ENCODE assay signal across 9 cellular contexts in genomic region chrY:7274410-7274913, GRCh38.
DNase-seq lines count a peak whose midpoint lies in the region; ATAC-seq and TF ChIP-seq lines count a peak whose summit lies in the region.
"Had no signal": no experiment of that assay in that cellular context is flagged by ENCODE, and none has a peak within 500 bp of the region (broad histone marks: within the 10 kb centered on the region; RNA-seq: fewer than 3 reads in every experiment).

No MANE protein-coding gene starts in this region.

- H2BK5ac ChIP-seq in neuronal stem cell (ENCODE audit: low read length), result no peak overlapping the region

- no peak overlapping the region for H3K23ac ChIP-seq in neuronal stem cell (ENCODE audit: low read depth, low read length, poor library complexity)

- no peak overlapping the region for H2AFZ ChIP-seq in neuronal stem cell (ENCODE audit: low read length)
- H2AFZ ChIP-seq in PC-3 (ENCODE audit: low read length), result no peak overlapping the region

- H3K79me2 ChIP-seq in PC-3 (ENCODE audit: low read length), result no peaks in the 10 kb centered on the region

- H4K20me1 ChIP-seq in PC-3 (ENCODE audit: low read length), result no peaks in the 10 kb centered on the region

- H3K36me3 ChIP-seq in neuronal stem cell (replicated peaks in 1 of 2; ENCODE audit: control insufficient read depth in 2 of 2, insufficient read depth in 2 of 2, low read length in 2 of 2), result no peaks in the 10 kb centered on the region
- H3K36me3 ChIP-seq in PC-3 (ENCODE audit: low read depth, low read length), result no peaks in the 10 kb centered on the region

- H4K8ac ChIP-seq in neuronal stem cell (ENCODE audit: low read depth, low read length), result no peak overlapping the region

- WGBS in neuronal stem cell (ENCODE audit: extremely low coverage in 2 of 2, insufficient read length in 2 of 2, insufficient replicate concordance in 1 of 2), 2 donors, result no CpG with 5 or more reads among the region's 48 CpGs

- no peak overlapping the region for H2BK12ac ChIP-seq in neuronal stem cell (ENCODE audit: low read length)

- no peak overlapping the region for H3K14ac ChIP-seq in neuronal stem cell (ENCODE audit: low read length)

- H3K4me2 ChIP-seq in neuronal stem cell (ENCODE audit: insufficient read depth, low read length, poor library complexity, severe bottlenecking) (peak overlapping the region; percentile 54), PC-3 (ENCODE audit: low read length) (no peak overlapping the region)
- H3K4me2 ChIP-seq: SK-N-SH had no signal

- H3K9me2 ChIP-seq in PC-3 (replicated peaks; ENCODE audit: low read length), result no peaks in the 10 kb centered on the region
- H3K9me2 ChIP-seq: SK-N-SH had no signal

- no peak overlapping the region for H2BK120ac ChIP-seq in neuronal stem cell (ENCODE audit: low read depth, low read length)

- H3K9me3 ChIP-seq in neuronal stem cell (replicated peaks in 1 of 2; ENCODE audit: control insufficient read depth in 2 of 2, insufficient read depth in 1 of 2, low read depth in 1 of 2, low read length in 2 of 2) (no peaks in the 10 kb centered on the region), PC-3 (ENCODE audit: low read length) (no peaks in the 10 kb centered on the region)
- H3K9me3 ChIP-seq: SK-N-SH had no signal

- H3K27me3 ChIP-seq in neuronal stem cell (ENCODE audit: control insufficient read depth in 3 of 3, insufficient read depth in 3 of 3, low read depth in 1 of 3, low read length in 3 of 3) (no peaks in the 10 kb centered on the region), PC-3 (ENCODE audit: low read length) (no peaks in the 10 kb centered on the region)

- no peak overlapping the region for H2BK15ac ChIP-seq in neuronal stem cell (ENCODE audit: low read length)

- peaks cover 1% of the 10 kb centered on the region for H3K79me1 ChIP-seq in neuronal stem cell (ENCODE audit: low read depth, low read length)

- ATAC-seq in GM19372 (IDR thresholded peaks at IDR 0.05; ENCODE audit: low read depth, unreplicated experiment) (peak; percentile 17), HG03432 (IDR thresholded peaks at IDR 0.05; ENCODE audit: unreplicated experiment) (peak; percentile 16), GM18498 (IDR thresholded peaks at IDR 0.05; ENCODE audit: unreplicated experiment) (no peak), PC-3 (no peak)

- CTCF ChIA-PET in PC-3 (lab: Charles Lee), result no interaction called here

- H3K4me3 ChIP-seq in cardiac fibroblast (replicated peaks in 1 of 2; ENCODE audit: low read depth in 2 of 2, low read length in 2 of 2), result peak overlapping the region; percentile 64 to 65
- H3K4me3 ChIP-seq in neuronal stem cell (ENCODE audit: low read length in 2 of 2), result peak overlapping the region in 1 of 2 donors; percentile 89
- no peak overlapping the region for H3K4me3 ChIP-seq in PC-3 (ENCODE audit: low read length)

- H3K9ac ChIP-seq in neuronal stem cell (ENCODE audit: low read depth, low read length, poor library complexity) (peak overlapping the region; percentile 72), PC-3 (ENCODE audit: low read length) (no peak overlapping the region)
- H3K9ac ChIP-seq: SK-N-SH had no signal

- no peak overlapping the region for H3K18ac ChIP-seq in neuronal stem cell (ENCODE audit: low read length)

- H3K4me1 ChIP-seq in neuronal stem cell (ENCODE audit: control insufficient read depth in 2 of 2, insufficient read depth in 1 of 2, low read depth in 1 of 2, low read length in 2 of 2), result no peaks in the 10 kb centered on the region
- no peaks in the 10 kb centered on the region for H3K4me1 ChIP-seq in PC-3 (ENCODE audit: insufficient read depth, low read length)

- no peak overlapping the region for H2AK5ac ChIP-seq in neuronal stem cell (ENCODE audit: low read depth, low read length)

- BruUV-seq in PC-3 (replicated peaks; lab: Mats Ljungman, UMichigan), result no TSS peak

- intact Hi-C loops in PC-3 (cut with micrococcal nuclease), result no loop called here

- POLR2A ChIA-PET in PC-3 (lab: Charles Lee; ENCODE audit: unreplicated experiment), result no interaction called here

- DNase-seq in cardiac fibroblast (ENCODE audit: low read depth in 2 of 2) (peak; percentile 19 to 30), neuronal stem cell (ENCODE audit: low spot score) (no peak), PC-3 (no peak), SKM-1 treated with dmso at 0.1 percent for 144 hours (lab: John Stamatoyannopoulos, UW; ENCODE audit: unreplicated experiment) (no peak), NCI-H1930 (lab: John Stamatoyannopoulos, UW) (no peak)
- DNase-seq: SK-N-SH had no signal

- TF ChIP-seq CTCF in cardiac fibroblast (IDR thresholded peaks at IDR 0.05; ENCODE audit: low read depth, low read length), result no peak
- TF ChIP-seq CTCF in PC-3 (conservative IDR thresholded peaks at IDR 0.05; ENCODE audit: low read depth, low read length), result no peak

- no peak overlapping the region for H3K4ac ChIP-seq in neuronal stem cell (ENCODE audit: low read length)

- H4K91ac ChIP-seq in neuronal stem cell (ENCODE audit: low read depth, low read length, poor library complexity), result no peak overlapping the region

- no peaks in the 10 kb centered on the region for H3F3A ChIP-seq in PC-3 (ENCODE audit: low read length, unreplicated experiment)

- H3K27ac ChIP-seq in neuronal stem cell (replicated peaks; ENCODE audit: low read length) (no peak overlapping the region), PC-3 (ENCODE audit: low read length) (no peak overlapping the region)

Comparison
In these comparisons a context has a peak if more than half of its experiments do, and no peak if none do; other contexts are left out.
1. ATAC-seq: peak in GM19372 (single experiment) and HG03432 (single experiment); none in GM18498 (single experiment) and PC-3 (single experiment).
2. DNase-seq: peak in cardiac fibroblast (2 of 2); none in neuronal stem cell (single experiment), PC-3 (single experiment), SKM-1 treated with dmso at 0.1 percent for 144 hours (single experiment) and NCI-H1930 (0 of 2).